ENCODE assay signal across 9 cellular contexts in genomic region chr1:113871597-113872113, GRCh38. TPM values are rescaled to one million over a fixed set of nuclear protein-coding genes. Genes with fewer than 3 reads are reported as not detected.
A peak's percentile ranks its signal among the peaks of the same experiment; 100 is the strongest.
DNase-seq lines count a peak whose midpoint lies in the region; ATAC-seq and TF ChIP-seq lines count a peak whose summit lies in the region.
"Had no signal": no experiment of that assay in that cellular context is flagged by ENCODE, and none has a peak within 500 bp of the region (broad histone marks: within the 10 kb centered on the region; RNA-seq: fewer than 3 reads in every experiment).

PTPN22 (minus strand) TSS chr1:113871712.

- peak within 1 kb of the TSS; percentile 26; the same call in 1 of the 2 replicates for H3K4me2 ChIP-seq in SK-N-SH
- H3K4me2 ChIP-seq: A549 had no signal

- TF ChIP-seq EP300 in SK-N-SH (IDR thresholded peaks at IDR 0.05; ENCODE audit: borderline replicate concordance in 1 of 2, low read depth in 1 of 2, low read length in 1 of 2), result no peak

- H3K27me3 ChIP-seq in SK-N-SH (ENCODE audit: insufficient read depth), result no peaks in the 10 kb centered on the region
- H3K27me3 ChIP-seq in adrenal gland, result no peaks in the 10 kb centered on the region
- no peaks in the 10 kb centered on the region for H3K27me3 ChIP-seq in left lung

- CTCF ChIA-PET in SK-N-SH (lab: Yijun Ruan, JAX), result no interaction called here

- H3K4me3 ChIP-seq in SK-N-SH (ENCODE audit: low read depth in 2 of 2, low read length in 1 of 2) (no peak within 1 kb of the TSS), adrenal gland (peak within 1 kb of the TSS in 1 of 4 donors; percentile 22), left lung (peak within 1 kb of the TSS in 1 of 2 donors; percentile 35)
- H3K4me3 ChIP-seq: A549 had no signal

- peak within 1 kb of the TSS; percentile 91 for H3K4me3 Mint-ChIP-seq in T-helper 17 cell

- no peaks in the 10 kb centered on the region for H3K79me2 ChIP-seq in SK-N-SH (ENCODE audit: insufficient read depth)

- H3K4me1 ChIP-seq in SK-N-SH (ENCODE audit: control insufficient read depth in 1 of 2, insufficient read depth in 2 of 2, low read depth in 1 of 2, low read length in 1 of 2) (peaks cover 0 to 16% of the 10 kb centered on the region in 2 experiments; a peak in 1 of 4 replicates), adrenal gland (replicated peaks in 1 of 2) (no peaks in the 10 kb centered on the region), left lung (peaks cover 0 to 63% of the 10 kb centered on the region in 2 donors)
- H3K4me1 ChIP-seq: A549 had no signal

- TF ChIP-seq RAD21 in SK-N-SH (IDR thresholded peaks at IDR 0.05; ENCODE audit: low read length), result no peak

- H3K27ac Mint-ChIP-seq in T-helper 17 cell, result peak within 1 kb of the TSS; percentile 82

- peaks cover 48% of the 10 kb centered on the region for H3K4me1 Mint-ChIP-seq in T-helper 17 cell

- peak within 1 kb of the TSS; percentile 53 for H2AFZ ChIP-seq in SK-N-SH (ENCODE audit: low read depth)

- DNase-seq in SK-N-SH (no peak), T-helper 17 cell (peak; percentile 52 to 71 (median 67)), adrenal gland (peak; percentile 16 to 63 (median 40)), left lung (peak; percentile 71 to 85), SHP77 (lab: John Stamatoyannopoulos, UW) (no peak)
- peak; percentile 49 to 54 for DNase-seq in stimulated activated CD8-positive, alpha-beta memory T cell treated with anti-CD3 and anti-CD28 coated beads, Interleukin-7, amount 100 ng/mL, for 1 hour (ENCODE audit: low read depth in 2 of 2)

- TF ChIP-seq CTCF in SK-N-SH (IDR thresholded peaks at IDR 0.05) (no peak), adrenal gland (IDR thresholded peaks at IDR 0.05) (no peak), left lung (IDR thresholded peaks at IDR 0.05) (no peak)

- no peak for TF ChIP-seq POLR2A in adrenal gland (IDR thresholded peaks at IDR 0.05)

- ATAC-seq in SK-N-SH treated with all-trans-retinoic acid at 6 μM for 48 hours (no peak; the same call in 2 of the 3 replicates), HG03196 (IDR thresholded peaks at IDR 0.05; ENCODE audit: unreplicated experiment) (peak; percentile 88), T-helper 17 cell (peak; percentile 95), left lung (peak; percentile 91)
- ATAC-seq: A549 had no signal

- POLR2A ChIA-PET in SK-N-SH (lab: Yijun Ruan, JAX), result no interaction called here

- no peaks in the 10 kb centered on the region for H3K36me3 ChIP-seq in SK-N-SH (replicated peaks in 1 of 2; ENCODE audit: control insufficient read depth in 1 of 2, insufficient read depth in 2 of 2, low read length in 1 of 2)
- no peaks in the 10 kb centered on the region for H3K36me3 ChIP-seq in adrenal gland (replicated peaks in 1 of 2)
- no peaks in the 10 kb centered on the region for H3K36me3 ChIP-seq in left lung

- H3K9me3 ChIP-seq in SK-N-SH (no peaks in the 10 kb centered on the region), T-helper 17 cell (ENCODE audit: control insufficient read depth, low read length, poor library complexity, severe bottlenecking) (no peaks in the 10 kb centered on the region), adrenal gland (replicated peaks in 1 of 3) (no peaks in the 10 kb centered on the region), left lung (no peaks in the 10 kb centered on the region)
- H3K9me3 ChIP-seq: A549 had no signal

- no peaks in the 10 kb centered on the region for H3K27me3 Mint-ChIP-seq in T-helper 17 cell

- H3F3A ChIP-seq in SK-N-SH (replicated peaks; ENCODE audit: insufficient read depth), result no peaks in the 10 kb centered on the region

- H3K9me2 ChIP-seq in SK-N-SH, result no peaks in the 10 kb centered on the region

- no peaks in the 10 kb centered on the region for H3K36me3 Mint-ChIP-seq in T-helper 17 cell (ENCODE audit: low read depth)

- 72% methylated on average over 4 of the region's 4 CpGs for WGBS in SK-N-SH (ENCODE audit: low lambda C conversion rate)
- WGBS in adrenal gland, 4 donors, result 65 to 78% (median 72%) methylated on average over 2 to 4 of the region's 4 CpGs

- no peaks in the 10 kb centered on the region for H4K20me1 ChIP-seq in SK-N-SH (ENCODE audit: insufficient read depth)

- intact Hi-C loops in adrenal gland (cut with DNase I) (no loop called here), left lung (cut with DNase I) (no loop called here)

- H3K27ac ChIP-seq in SK-N-SH (ENCODE audit: low read depth in 2 of 2, low read length in 1 of 2) (no peak within 1 kb of the TSS), adrenal gland (peak within 1 kb of the TSS in 2 of 5 donors; percentile 58 to 86), left lung (peak within 1 kb of the TSS; percentile 63 to 94)
- H3K27ac ChIP-seq: A549 had no signal

- no peak within 1 kb of the TSS for H3K9ac ChIP-seq in SK-N-SH

TF ChIP-seq in SK-N-SH, 30 proteins besides CTCF, POLR2A, EP300 and RAD21:
- TF ChIP-seq TCF12 (IDR thresholded peaks at IDR 0.05) (no peak), JUND (IDR thresholded peaks at IDR 0.05) (no peak), MEF2A (IDR thresholded peaks at IDR 0.05; ENCODE audit: borderline replicate concordance, low read depth) (no peak), TAF1 (IDR thresholded peaks at IDR 0.05; ENCODE audit: borderline replicate concordance, low read depth, low read length) (no peak), NFIC (IDR thresholded peaks at IDR 0.05; ENCODE audit: borderline replicate concordance) (no peak)

TF ChIP-seq in SK-N-SH treated with all-trans-retinoic acid at 6 μM for 48 hours, 23 proteins besides CTCF, POLR2A, EP300 and RAD21:
- TF ChIP-seq RARB (CRISPR knock-in tag; IDR thresholded peaks at IDR 0.05), result no peak
- TF ChIP-seq OSR1 (CRISPR knock-in tag; IDR thresholded peaks at IDR 0.05), result no peak

RNA-seq across cellular contexts. Expression of gene PTPN22, which starts in this region (rescaled TPM):
- polyA plus RNA-seq in SK-N-SH (2012; rRNA removed) (0.12 and 0.16 TPM in 2 replicates), adrenal gland (1 to 10 TPM; 1.3 to 1.6 (median 1.5) TPM)
- polyA plus RNA-seq in SK-N-SH (2012; cell fraction: cytosol; rRNA removed), result 0.18 and 0.30 TPM in 2 replicates
- polyA plus RNA-seq in SK-N-SH (2012; cell fraction: nucleus; rRNA removed), result 0.13 and 0.36 TPM in 2 replicates
- total RNA-seq in T-helper 17 cell (10 to 100 TPM; 40.8 to 42.6 TPM), adrenal gland (1 to 10 TPM; 2.1 to 6.2 (median 3.6) TPM), left lung (10 to 100 TPM in 1 of 2 donors, 1 to 10 TPM in 1; 5.6 to 10.0 TPM)
- polyA plus RNA-seq: A549 had no signal

Comparison
In these comparisons a context has a peak if more than half of its experiments do, and no peak if none do; other contexts are left out.
1. DNase-seq: peak in T-helper 17 cell (3 of 3), adrenal gland (7 of 7), left lung (2 of 2) and stimulated activated CD8-positive, alpha-beta memory T cell treated with anti-CD3 and anti-CD28 coated beads, Interleukin-7, amount 100 ng/mL, for 1 hour (2 of 2); none in SK-N-SH (single experiment) and SHP77 (0 of 2).
2. H3K27ac ChIP-seq: peak in left lung (2 of 2); none in SK-N-SH (0 of 2).